11 cellular contexts compared by ENCODE assay signal in genomic region chr1:200380589-200381021, GRCh38. TPM values are rescaled to one million over a fixed set of nuclear protein-coding genes. Genes with fewer than 3 reads are reported as not detected.
DNase-seq lines count a peak whose midpoint lies in the region; ATAC-seq, FAIRE-seq and TF ChIP-seq lines count a peak whose summit lies in the region.
"Had no signal": no experiment of that assay in that cellular context is flagged by ENCODE, and none has a peak within 500 bp of the region (broad histone marks: within the 10 kb centered on the region; RNA-seq: fewer than 3 reads in every experiment).

No MANE protein-coding gene starts in this region.

- no peak for TF ChIP-seq RAD21 in SK-N-SH (IDR thresholded peaks at IDR 0.05; ENCODE audit: low read length)
- no peak for TF ChIP-seq RAD21 in HepG2 (CRISPR knock-in tag; IDR thresholded peaks at IDR 0.05)

- intact Hi-C loops in HepG2 (cut with micrococcal nuclease; ENCODE audit: unreplicated experiment) (no loop called here), uterus (cut with DNase I; ENCODE audit: low total_unique reads) (no loop called here)

- WGBS in SK-N-SH (ENCODE audit: low lambda C conversion rate), result 96% methylated on average over 1 of the region's 1 CpG
- WGBS in HepG2 (ENCODE audit: low lambda C conversion rate), result 82% methylated on average over 1 of the region's 1 CpG

- BruUV-seq in HepG2 (replicated peaks; lab: Mats Ljungman, UMichigan), result no TSS peak

- ATAC-seq in SK-N-SH treated with all-trans-retinoic acid at 6 μM for 48 hours, result no peak
- peak; percentile 53 for ATAC-seq in GM21528 (IDR thresholded peaks at IDR 0.05; ENCODE audit: low FRiP score, unreplicated experiment)
- ATAC-seq in HG03139 (IDR thresholded peaks at IDR 0.05; ENCODE audit: unreplicated experiment), result peak; percentile 66
- peak; percentile 76 for ATAC-seq in HepG2
- no peak for ATAC-seq in GM21526 (IDR thresholded peaks at IDR 0.05; ENCODE audit: low FRiP score, unreplicated experiment)

- TF ChIP-seq EP300 in SK-N-SH (IDR thresholded peaks at IDR 0.05; ENCODE audit: borderline replicate concordance in 1 of 2, low read depth in 1 of 2, low read length in 1 of 2), result no peak
- TF ChIP-seq EP300 in HepG2 (IDR thresholded peaks at IDR 0.05; ENCODE audit: low read depth in 2 of 2, low read length in 2 of 2), result peak in 1 of 2 experiments; percentile 32; a peak in 1 of 4 replicates
- no peak for TF ChIP-seq EP300 in HepG2 (CRISPR knock-in tag; IDR thresholded peaks at IDR 0.05; ENCODE audit: borderline replicate concordance)

- H3K4me1 ChIP-seq in SK-N-SH (ENCODE audit: control insufficient read depth in 1 of 2, insufficient read depth in 2 of 2, low read depth in 1 of 2, low read length in 1 of 2) (peaks cover 0 to 10% of the 10 kb centered on the region in 2 experiments; a peak in 2 of 4 replicates), HepG2 (ENCODE audit: insufficient read depth, low read length) (peaks cover 73% of the 10 kb centered on the region), uterus (no peaks in the 10 kb centered on the region)

- no peaks in the 10 kb centered on the region for H3K9me3 ChIP-seq in SK-N-SH
- H3K9me3 ChIP-seq in HepG2 (ENCODE audit: low read length), result no peaks in the 10 kb centered on the region
- no peaks in the 10 kb centered on the region for H3K9me3 ChIP-seq in uterus
- H3K9me3 ChIP-seq: thoracic aorta had no signal

- POLR2A ChIA-PET in SK-N-SH (lab: Yijun Ruan, JAX) (no interaction called here), HepG2 (lab: Yijun Ruan, JAX) (interaction anchor here (0.9 to 1.4 kb wide), 5 partner anchors 9 to 66 kb away, joined by 3 to 11 read pairs (median 4); no protein-coding TSS in a partner anchor)

- H3K79me2 ChIP-seq in SK-N-SH (ENCODE audit: insufficient read depth) (no peaks in the 10 kb centered on the region), HepG2 (ENCODE audit: insufficient read depth, low read length) (no peaks in the 10 kb centered on the region)

- H3K4me3 ChIP-seq in SK-N-SH (ENCODE audit: low read depth in 2 of 2, low read length in 1 of 2) (no peak overlapping the region), HepG2 (replicated peaks in 1 of 3; ENCODE audit: insufficient read depth in 1 of 3, low read depth in 2 of 3, low read length in 3 of 3) (peak overlapping the region in 2 of 3 experiments; percentile 20 to 27; a peak in 3 of 6 replicates), uterus (no peak overlapping the region)
- H3K4me3 ChIP-seq: thoracic aorta had no signal

- TF ChIP-seq POLR2A in HepG2 (IDR thresholded peaks at IDR 0.05; ENCODE audit: insufficient read depth in 1 of 2, low read depth in 2 of 2, low read length in 2 of 2) (no peak), uterus (IDR thresholded peaks at IDR 0.05) (no peak)

- CTCF ChIA-PET in SK-N-SH (lab: Yijun Ruan, JAX), result interaction anchor here (1.5 kb wide), 1 partner anchor 30 kb away, joined by 4 read pairs; no protein-coding TSS in a partner anchor
- CTCF ChIA-PET in HepG2 (lab: Yijun Ruan, JAX; ENCODE audit: low intra/inter-chr PET ratio, low total read pairs), result no interaction called here

- H3K27ac ChIP-seq in SK-N-SH (ENCODE audit: low read depth in 2 of 2, low read length in 1 of 2) (peak overlapping the region; percentile 61 to 79; a peak in 3 of 4 replicates), HepG2 (ENCODE audit: extremely low read length, insufficient read depth, low read length) (peak overlapping the region; percentile 47), uterus (no peak overlapping the region)
- H3K27ac ChIP-seq: thoracic aorta had no signal

- H2AFZ ChIP-seq in SK-N-SH (ENCODE audit: low read depth) (no peak overlapping the region), HepG2 (ENCODE audit: low read length) (no peak overlapping the region)

- in situ Hi-C loops in HepG2 (cut with HindIII; ENCODE audit: extremely low pct_ligation_motif_present, low pct_unique_long_range_greater_than_20kb), result no loop called here

- no peaks in the 10 kb centered on the region for H4K20me1 ChIP-seq in SK-N-SH (ENCODE audit: insufficient read depth)
- no peaks in the 10 kb centered on the region for H4K20me1 ChIP-seq in HepG2 (ENCODE audit: insufficient read depth, low read length)

- TF ChIP-seq CTCF in SK-N-SH (IDR thresholded peaks at IDR 0.05) (no peak), HepG2 (CRISPR knock-in tag; IDR thresholded peaks at IDR 0.05) (no peak), uterus (IDR thresholded peaks at IDR 0.05) (no peak)

- peak; percentile 68 for FAIRE-seq in HepG2 (lab: Jason Lieb, UNC)

- DNase-seq in SK-N-SH (no peak), HepG2 (ENCODE audit: low spot score) (peak; percentile 52), LoVo (ENCODE audit: low spot score) (no peak), uterus (no peak)
- DNase-seq: 8988T, NCI-H774 had no signal

- H3F3A ChIP-seq in SK-N-SH (replicated peaks; ENCODE audit: insufficient read depth), result peaks cover 15% of the 10 kb centered on the region

- no peaks in the 10 kb centered on the region for H3K36me3 ChIP-seq in SK-N-SH (replicated peaks in 1 of 2; ENCODE audit: control insufficient read depth in 1 of 2, insufficient read depth in 2 of 2, low read length in 1 of 2)
- no peaks in the 10 kb centered on the region; a peak in 1 of 5 replicates for H3K36me3 ChIP-seq in HepG2 (replicated peaks in 1 of 2; ENCODE audit: control insufficient read depth in 1 of 2, insufficient read depth in 2 of 2, low read length in 2 of 2)
- H3K36me3 ChIP-seq in uterus, result no peaks in the 10 kb centered on the region
- H3K36me3 ChIP-seq: thoracic aorta had no signal

- H3K9ac ChIP-seq in SK-N-SH (no peak overlapping the region), HepG2 (ENCODE audit: insufficient read depth, low read depth, low read length) (peak overlapping the region; percentile 44)

- H3K27me3 ChIP-seq in SK-N-SH (ENCODE audit: insufficient read depth) (no peaks in the 10 kb centered on the region), HepG2 (ENCODE audit: control insufficient read depth in 1 of 2, insufficient read depth in 2 of 2, low read length in 2 of 2) (no peaks in the 10 kb centered on the region), uterus (no peaks in the 10 kb centered on the region)

- H3K4me2 ChIP-seq in SK-N-SH (no peak overlapping the region), HepG2 (ENCODE audit: low read depth, low read length) (peak overlapping the region; percentile 59)

- H3K9me2 ChIP-seq in SK-N-SH, result no peaks in the 10 kb centered on the region

TF ChIP-seq in SK-N-SH, 30 proteins besides CTCF, POLR2A, EP300 and RAD21 (continues in another document):
- no peak for TF ChIP-seq YY1 (IDR thresholded peaks at IDR 0.05; ENCODE audit: low read depth)

TF ChIP-seq in SK-N-SH treated with all-trans-retinoic acid at 6 μM for 48 hours, 23 proteins besides CTCF, POLR2A, EP300 and RAD21 (continues in another document):
- TF ChIP-seq CSRNP3 (CRISPR knock-in tag; IDR thresholded peaks at IDR 0.05), result no peak

TF ChIP-seq in HepG2, 621 proteins besides CTCF, POLR2A, EP300 and RAD21 (continues in another document):
- no peak for TF ChIP-seq DNMT1 (CRISPR knock-in tag; IDR thresholded peaks at IDR 0.05)
- peak; percentile 21; the same call in 1 of the 2 replicates for TF ChIP-seq MEIS2 (CRISPR knock-in tag; IDR thresholded peaks at IDR 0.05)
- no peak for TF ChIP-seq JDP2 (CRISPR knock-in tag; IDR thresholded peaks at IDR 0.05; ENCODE audit: borderline replicate concordance)
- TF ChIP-seq MBNL3 (CRISPR knock-in tag; conservative IDR thresholded peaks at IDR 0.05), result 0 out of 2 replicates have a peak, but pooled peaks have one; percentile 30
- TF ChIP-seq ZNF543 (CRISPR knock-in tag; IDR thresholded peaks at IDR 0.05), result no peak
- TF ChIP-seq MXD3 (CRISPR knock-in tag; IDR thresholded peaks at IDR 0.05), result no peak
- peak; percentile 53; the same call in 1 of the 2 replicates for TF ChIP-seq ZNF644 (CRISPR knock-in tag; IDR thresholded peaks at IDR 0.05; ENCODE audit: low read depth)
- no peak for TF ChIP-seq ATF1 (CRISPR knock-in tag; IDR thresholded peaks at IDR 0.05)
- peak; percentile 23; the same call in 1 of the 2 replicates for TF ChIP-seq KDM6A (CRISPR knock-in tag; IDR thresholded peaks at IDR 0.05; ENCODE audit: low read depth)
- peak; percentile 63; the same call in 1 of the 2 replicates for TF ChIP-seq TBX2 (CRISPR knock-in tag; IDR thresholded peaks at IDR 0.05; ENCODE audit: borderline replicate concordance)

RNA-seq across cellular contexts. Expression of gene ZNF281, which starts 29.2 kb away (rescaled TPM):
- 3.0 and 3.8 TPM in 2 replicates for polyA plus RNA-seq in SK-N-SH (2012; rRNA removed)
- 3.8 and 4.3 TPM in 2 replicates for polyA plus RNA-seq in SK-N-SH (2012; cell fraction: cytosol; rRNA removed)
- polyA plus RNA-seq in SK-N-SH (2012; cell fraction: nucleus; rRNA removed), result 2.4 and 5.1 TPM in 2 replicates
- total RNA-seq in HepG2 (2016; rRNA removed; fragmentation: Illumina TruSeq; extraction: Trizol), result 20.6 and 33.1 TPM in 2 replicates
- 0.91 and 0.97 TPM in 2 replicates for total RNA-seq in HepG2 (2016; cell fraction: cytosol; rRNA removed; fragmentation: Illumina TruSeq; extraction: Trizol; ENCODE audit: low read depth)
- total RNA-seq in HepG2 (2016; cell fraction: insoluble cytoplasmic fraction; rRNA removed; fragmentation: Illumina TruSeq; extraction: Trizol), result 21.0 and 32.1 TPM in 2 replicates
- 5.9 and 6.6 TPM in 2 replicates for total RNA-seq in HepG2 (2016; cell fraction: membrane; rRNA removed; fragmentation: Illumina TruSeq; extraction: Trizol)
- total RNA-seq in HepG2 (2016; cell fraction: nucleus; rRNA removed; fragmentation: Illumina TruSeq; extraction: Trizol), result 23.8 TPM in 2 replicates
- polyA plus RNA-seq in HepG2 (2011; rRNA removed), result 7.5 and 7.7 TPM in 2 replicates
- polyA plus RNA-seq in HepG2 (2011; cell fraction: cytosol; rRNA removed), result 2.5 and 4.8 TPM in 2 replicates
- polyA plus RNA-seq in HepG2 (2011; cell fraction: nucleus; rRNA removed), result 6.1 and 7.7 TPM in 2 replicates
- polyA plus RNA-seq in HepG2 (2012), result 11.4 and 12.2 TPM in 2 replicates
- 0.29 and 0.38 TPM in 2 replicates for polyA plus RNA-seq in HepG2 (2016; cell fraction: cytosol; fragmentation: Illumina TruSeq; extraction: Trizol; ENCODE audit: low read depth)
- polyA plus RNA-seq in HepG2 (2016; cell fraction: insoluble cytoplasmic fraction; fragmentation: Illumina TruSeq; extraction: Trizol; ENCODE audit: low read depth), result 22.0 and 22.6 TPM in 2 replicates
- polyA plus RNA-seq in HepG2 (2016; cell fraction: membrane; fragmentation: Illumina TruSeq; extraction: Trizol; ENCODE audit: low read depth), result 1.8 and 2.1 TPM in 2 replicates
- polyA plus RNA-seq in HepG2 (2016; cell fraction: nucleus; fragmentation: Illumina TruSeq; extraction: Trizol; ENCODE audit: insufficient read depth, low read depth), result 18.7 and 19.3 TPM in 2 replicates
- 15.7 and 16.3 TPM in 2 replicates for polyA minus RNA-seq in HepG2 (2011; rRNA and poly(A)+ RNA removed; ENCODE audit: low replicate concordance)
- polyA minus RNA-seq in HepG2 (2011; cell fraction: cytosol; rRNA and poly(A)+ RNA removed), result 13.0 and 15.1 TPM in 2 replicates
- polyA minus RNA-seq in HepG2 (2011; cell fraction: nucleus; rRNA and poly(A)+ RNA removed), result 35.4 and 37.0 TPM in 2 replicates
- total RNA-seq in uterus, result 10 to 100 TPM; 15.3 to 24.7 (median 18.5) TPM

Comparison
In these comparisons a context has a peak if more than half of its experiments do, and no peak if none do; other contexts are left out.
1. H3K27ac ChIP-seq: peak in SK-N-SH (2 of 2) and HepG2 (single experiment); none in uterus (0 of 2).
2. H3K4me3 ChIP-seq: peak in HepG2 (2 of 3); none in SK-N-SH (0 of 2) and uterus (0 of 2).
3. ATAC-seq: peak in GM21528 (single experiment), HG03139 (single experiment) and HepG2 (single experiment); none in SK-N-SH treated with all-trans-retinoic acid at 6 μM for 48 hours (single experiment) and GM21526 (single experiment).
4. Of the 25 proteins assayed by ChIP-seq in both HepG2 and SK-N-SH: peak only in HepG2: FOXJ3, MAX, NFIC and PBX3; only in SK-N-SH: none; in both: none; in neither: 20; mixed calls (peak in some experiments, not most) for 1.